ENCODE assay signal across 1 cellular context in genomic region chr19:18389095-18389735, GRCh38.
TF ChIP-seq lines count a peak whose summit lies in the region.

No MANE protein-coding gene starts in this region.

TF ChIP-seq in H1, 55 proteins besides CTCF, POLR2A, EP300 and RAD21:
- TF ChIP-seq SP1 (IDR thresholded peaks at IDR 0.05; ENCODE audit: low read depth, low read length) (no peak), KDM1A (IDR thresholded peaks at IDR 0.05; ENCODE audit: borderline replicate concordance, low read length) (no peak), MAX (IDR thresholded peaks at IDR 0.05) (no peak), YY1 (IDR thresholded peaks at IDR 0.05; ENCODE audit: low read depth, low read length) (no peak), SIN3A (conservative IDR thresholded peaks at IDR 0.05 in 1 of 2, IDR thresholded peaks at IDR 0.05 in 1 of 2; ENCODE audit: low read depth in 1 of 2, low read length in 2 of 2) (no peak), RFX5 (IDR thresholded peaks at IDR 0.05; ENCODE audit: borderline replicate concordance, low read depth, low read length) (no peak)
